Comparison of ENCODE assay signal across 8 cellular contexts in the genomic region with DNA sequence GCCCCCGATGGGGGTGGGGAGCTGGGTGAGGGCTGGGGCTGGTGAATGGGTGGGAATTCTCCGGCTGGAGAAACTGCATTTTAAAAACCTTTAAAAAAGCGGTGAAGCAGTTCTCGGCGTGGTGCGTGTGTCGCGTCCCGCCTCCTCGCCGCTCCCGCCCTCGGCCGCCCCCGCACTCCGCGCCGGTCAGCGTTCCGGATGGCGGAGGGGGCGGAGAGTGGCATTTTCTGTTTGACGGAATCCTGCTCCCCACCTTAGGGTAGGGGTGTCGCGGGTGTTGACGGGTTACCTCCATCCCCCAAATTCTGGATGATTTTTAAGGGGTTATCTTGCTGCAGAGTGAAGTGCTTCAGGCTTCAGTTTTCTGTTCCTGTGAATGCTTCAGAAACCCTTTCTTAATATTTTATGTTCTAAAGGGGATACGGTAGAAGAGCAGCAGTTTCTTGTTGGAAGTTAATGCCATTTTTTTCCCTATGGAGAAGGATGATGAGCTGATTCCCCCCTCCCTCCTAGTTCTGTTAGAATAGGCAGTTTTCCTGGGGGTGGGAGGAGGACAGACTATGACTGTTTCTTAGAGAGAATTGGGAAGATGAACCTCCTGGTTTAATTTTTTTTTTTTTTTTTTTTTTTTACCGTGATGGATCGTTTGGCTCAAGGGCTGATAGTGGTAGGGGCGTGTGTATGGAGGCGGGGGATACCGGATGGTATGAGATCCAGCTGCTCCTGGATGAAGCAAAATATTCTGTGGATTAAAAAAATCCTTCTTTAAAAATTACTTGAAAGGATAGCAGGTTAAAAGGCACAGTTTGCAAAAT. TPM values are rescaled to one million over a fixed set of nuclear protein-coding genes. Genes with fewer than 3 reads are reported as not detected.
DNase-seq lines count a peak whose midpoint lies in the region; ATAC-seq and TF ChIP-seq lines count a peak whose summit lies in the region.

No MANE protein-coding gene starts in this region.

- H3K4me1 ChIP-seq in iPS-20b (ENCODE audit: insufficient read depth, low read length) (peaks cover 10% of the 10 kb centered on the region; the same call in 1 of the 2 replicates), skeletal muscle tissue (ENCODE audit: control insufficient read depth in 3 of 3, insufficient read depth in 3 of 3, low read length in 3 of 3) (peaks cover 4 to 12% (median 6%) of the 10 kb centered on the region in 3 donors)

- H3K36me3 Mint-ChIP-seq in T-helper 17 cell (ENCODE audit: low read depth) (peaks cover 3% of the 10 kb centered on the region), brain (peaks cover 26% of the 10 kb centered on the region)

- H3K27ac Mint-ChIP-seq in T-helper 17 cell: peak overlapping the region; percentile 93
- H3K27ac Mint-ChIP-seq in brain: peak overlapping the region; percentile 89 to 100 (median 94)

- no peaks in the 10 kb centered on the region for H3K9me3 ChIP-seq in T-helper 17 cell (ENCODE audit: control insufficient read depth, low read length, poor library complexity, severe bottlenecking)
- H3K9me3 ChIP-seq in iPS-20b (ENCODE audit: insufficient read depth, low read depth, low read length): no peaks in the 10 kb centered on the region
- H3K9me3 ChIP-seq in skeletal muscle tissue (ENCODE audit: control insufficient read depth in 3 of 3, low read length in 3 of 3): no peaks in the 10 kb centered on the region

- H3K4me1 Mint-ChIP-seq in T-helper 17 cell: peaks cover 23% of the 10 kb centered on the region
- peaks cover 53% of the 10 kb centered on the region for H3K4me1 Mint-ChIP-seq in brain

- H3K4me3 ChIP-seq in iPS-20b (ENCODE audit: low read length) (peak overlapping the region; percentile 99), skeletal muscle tissue (ENCODE audit: low read length in 3 of 3) (peak overlapping the region; percentile 75 to 85 (median 82))

- H3K27ac ChIP-seq in iPS-20b (ENCODE audit: low read length): peak overlapping the region; percentile 88
- peak overlapping the region; percentile 65 for H3K27ac ChIP-seq in skeletal muscle tissue (ENCODE audit: low read depth, low read length)

- peaks cover 2% of the 10 kb centered on the region; the same call in 1 of the 2 replicates for H3K36me3 ChIP-seq in iPS-20b (ENCODE audit: insufficient read depth, low read depth, low read length)
- H3K36me3 ChIP-seq in skeletal muscle tissue (ENCODE audit: control insufficient read depth in 3 of 3, insufficient read depth in 3 of 3, low read length in 3 of 3): no peaks in the 10 kb centered on the region

- peaks cover 0 to 10% (median 0%) of the 10 kb centered on the region in 5 experiments for H3K9me3 Mint-ChIP-seq in brain

- peak overlapping the region; percentile 95 for H3K9ac ChIP-seq in iPS-20b (ENCODE audit: low read depth, low read length)
- H3K9ac ChIP-seq in skeletal muscle tissue (ENCODE audit: low read depth in 1 of 3, low read length in 3 of 3): peak overlapping the region; percentile 69 to 77 (median 77)

- DNase-seq in DMS79 treated with DMSO at 0.1 percent for 48 hours (lab: John Stamatoyannopoulos, UW): peak; percentile 34
- DNase-seq in HUDEP-2 (lab: John Stamatoyannopoulos, UW; ENCODE audit: unreplicated experiment in 76 of 76): peak in 52 of 76 experiments; percentile 4 to 70 (median 36)
- peak in 2 of 3 donors; percentile 16 to 28 for DNase-seq in T-helper 17 cell
- DNase-seq in ureter (ENCODE audit: low spot score): no peak

- H3K4me3 Mint-ChIP-seq in T-helper 17 cell (peak overlapping the region; percentile 100), brain (peak overlapping the region; percentile 91 to 98 (median 94))

- ATAC-seq in GM21515 (IDR thresholded peaks at IDR 0.05; ENCODE audit: unreplicated experiment): peak; percentile 57
- ATAC-seq in T-helper 17 cell: peak; percentile 56

- no peaks in the 10 kb centered on the region for H3K27me3 ChIP-seq in iPS-20b (ENCODE audit: insufficient read depth, low read length)
- no peaks in the 10 kb centered on the region for H3K27me3 ChIP-seq in skeletal muscle tissue (ENCODE audit: control insufficient read depth in 3 of 3, insufficient read depth in 3 of 3, low read length in 3 of 3)

- H3K27me3 Mint-ChIP-seq in T-helper 17 cell (no peaks in the 10 kb centered on the region), brain (no peaks in the 10 kb centered on the region)

- TF ChIP-seq CTCF in brain (conservative IDR thresholded peaks at IDR 0.05): no peak

RNA-seq across cellular contexts. Expression of gene ABI2, which starts 0.7 kb away (rescaled TPM):
- total RNA-seq in T-helper 17 cell (10 to 100 TPM; 17.4 to 25.2 TPM), skeletal muscle tissue (16.2 TPM), ureter (60.2 TPM)
- 52.3 TPM for polyA plus RNA-seq in brain (ENCODE audit: insufficient read depth, low read depth, low replicate concordance)
